8 cellular contexts compared by ENCODE assay signal in genomic region chr16:27314986-27315332, GRCh38. TPM values are rescaled to one million over a fixed set of nuclear protein-coding genes. Genes with fewer than 3 reads are reported as not detected.
DNase-seq lines count a peak whose midpoint lies in the region; ATAC-seq and TF ChIP-seq lines count a peak whose summit lies in the region.

No MANE protein-coding gene starts in this region.

- H3K4me1 Mint-ChIP-seq in Calu3 (ENCODE audit: low read depth, unreplicated experiment) (peaks cover 71% of the 10 kb centered on the region), progenitor cell of endocrine pancreas (ENCODE audit: low read depth) (peaks cover 12% of the 10 kb centered on the region)

- BruUV-seq in Calu3 (replicated peaks; lab: Mats Ljungman, UMichigan) = no TSS peak

- CTCF ChIA-PET in Calu3 (lab: Charles Lee) = interaction anchor here (0.7 to 2.9 kb wide), 4 partner anchors 11 to 80 kb away, joined by 3 to 10 read pairs (median 4); no protein-coding TSS in a partner anchor

- peak overlapping the region; percentile 82 for H3K4me3 Mint-ChIP-seq in Calu3 (ENCODE audit: low read depth, unreplicated experiment)
- H3K4me3 Mint-ChIP-seq in progenitor cell of endocrine pancreas (ENCODE audit: low read depth) = peak overlapping the region; percentile 50

- H3K27ac ChIP-seq in SU-DHL-6 (ENCODE audit: low read depth, low read length) (peak overlapping the region; percentile 74), esophagus muscularis mucosa (replicated peaks in 1 of 4) (peak overlapping the region; percentile 97 to 99 (median 98))

- H3K27me3 Mint-ChIP-seq in Calu3 (ENCODE audit: unreplicated experiment) (no peaks in the 10 kb centered on the region), progenitor cell of endocrine pancreas (peaks cover 2% of the 10 kb centered on the region)

- H3K9me2 ChIP-seq in SU-DHL-6 (replicated peaks; ENCODE audit: insufficient read depth, low read length) = no peaks in the 10 kb centered on the region

- H3K4me1 ChIP-seq in esophagus muscularis mucosa = peaks cover 38 to 66% (median 63%) of the 10 kb centered on the region in 4 donors

- peak overlapping the region; percentile 93 for H3K9ac ChIP-seq in SU-DHL-6 (ENCODE audit: low read length)

- H3K4me3 ChIP-seq in SU-DHL-6 (ENCODE audit: insufficient read depth, low read length, poor library complexity, severe bottlenecking) = peak overlapping the region; percentile 77
- peak overlapping the region; percentile 75 to 97 (median 88) for H3K4me3 ChIP-seq in esophagus muscularis mucosa

- TF ChIP-seq CTCF in Calu3 (IDR thresholded peaks at IDR 0.05; ENCODE audit: unreplicated experiment) (no peak), SU-DHL-6 (IDR thresholded peaks at IDR 0.05; ENCODE audit: insufficient read depth, low read length, poor library complexity, severe bottlenecking) (no peak), esophagus muscularis mucosa (IDR thresholded peaks at IDR 0.05) (no peak), progenitor cell of endocrine pancreas (IDR thresholded peaks at IDR 0.05; ENCODE audit: unreplicated experiment) (no peak)

- H3K9me3 ChIP-seq in SU-DHL-6 (ENCODE audit: insufficient read depth, low read length) (no peaks in the 10 kb centered on the region), esophagus muscularis mucosa (no peaks in the 10 kb centered on the region)

- peaks cover 32% of the 10 kb centered on the region for H3F3A ChIP-seq in SU-DHL-6 (ENCODE audit: insufficient read depth)

- peaks cover 60% of the 10 kb centered on the region for H3K36me3 Mint-ChIP-seq in Calu3 (ENCODE audit: insufficient read depth, unreplicated experiment)
- no peaks in the 10 kb centered on the region for H3K36me3 Mint-ChIP-seq in progenitor cell of endocrine pancreas (ENCODE audit: insufficient read depth)

- H2AFZ ChIP-seq in SU-DHL-6 (ENCODE audit: low read depth, low read length, severe bottlenecking) = no peak overlapping the region

- no peaks in the 10 kb centered on the region for H3K36me3 ChIP-seq in SU-DHL-6 (ENCODE audit: low read length)
- no peaks in the 10 kb centered on the region for H3K36me3 ChIP-seq in esophagus muscularis mucosa

- H3K27me3 ChIP-seq in SU-DHL-6 (ENCODE audit: low read length) (no peaks in the 10 kb centered on the region), esophagus muscularis mucosa (no peaks in the 10 kb centered on the region)

- no peak for TF ChIP-seq EP300 in esophagus muscularis mucosa (IDR thresholded peaks at IDR 0.05)

- H3K4me2 ChIP-seq in SU-DHL-6 (ENCODE audit: low read depth, low read length, poor library complexity, severe bottlenecking) = peak overlapping the region; percentile 88

- ATAC-seq in HG03039 (IDR thresholded peaks at IDR 0.05; ENCODE audit: unreplicated experiment) (no peak), GM18870 (IDR thresholded peaks at IDR 0.05; ENCODE audit: unreplicated experiment) (no peak)

- TF ChIP-seq POLR2A in esophagus muscularis mucosa (IDR thresholded peaks at IDR 0.05; ENCODE audit: low read depth) = no peak

- peak overlapping the region; percentile 80 for H3K27ac Mint-ChIP-seq in Calu3 (ENCODE audit: unreplicated experiment)
- no peak overlapping the region for H3K27ac Mint-ChIP-seq in progenitor cell of endocrine pancreas

- WGBS in esophagus muscularis mucosa = 100% methylated on average over 1 of the region's 2 CpGs

- DNase-seq in Calu3 (no peak), esophagus muscularis mucosa (ENCODE audit: extremely low spot score) (no peak), progenitor cell of endocrine pancreas (ENCODE audit: low spot score, unreplicated experiment) (no peak), kidney glomerular epithelial cell (lab: John Stamatoyannopoulos, UW) (no peak), RPMI8226 (no peak)

- H4K20me1 ChIP-seq in SU-DHL-6 (ENCODE audit: low read depth, low read length) = peaks cover 3% of the 10 kb centered on the region; the same call in 1 of the 2 replicates

- intact Hi-C loops in Calu3 (cut with micrococcal nuclease; ENCODE audit: unreplicated experiment) = loop anchor here (1.0 to 10.0 kb wide), 5 partner anchors 12 to 900 kb away; partner anchors contain the start of gene XPO6
- intact Hi-C loops in esophagus muscularis mucosa (cut with DNase I) = loop anchor here (5.0 kb wide), 2 partner anchors 48 to 73 kb away; partner anchors contain the start of gene NSMCE1

- H3K9me3 Mint-ChIP-seq in Calu3 (ENCODE audit: low read depth, unreplicated experiment) (no peaks in the 10 kb centered on the region), progenitor cell of endocrine pancreas (ENCODE audit: low read depth) (no peaks in the 10 kb centered on the region)

- H3K79me2 ChIP-seq in SU-DHL-6 (ENCODE audit: insufficient read depth, low read length) = peaks cover 61% of the 10 kb centered on the region

RNA-seq across cellular contexts. Expression of gene IL4R, which starts 1.2 kb away (rescaled TPM):
- total RNA-seq in Calu3 (2022) (99.0 and 108 TPM in 2 replicates), esophagus muscularis mucosa (100 to 1,000 TPM in 3 of 4 donors, 10 to 100 TPM in 1; 72.7 to 167 (median 116) TPM), progenitor cell of endocrine pancreas (23.4 and 23.6 TPM in 2 replicates)

RNA-seq across cellular contexts. Expression of gene NSMCE1, which starts 46.4 kb away (rescaled TPM):
- total RNA-seq in Calu3 (2022) (74.9 and 83.2 TPM in 2 replicates), esophagus muscularis mucosa (10 to 100 TPM; 49.7 to 68.8 (median 64.0) TPM), progenitor cell of endocrine pancreas (26.2 and 27.1 TPM in 2 replicates)
